ENCODE assay signal across 21 cellular contexts in genomic region chr1:165312591-165312990, GRCh38. TPM values are rescaled to one million over a fixed set of nuclear protein-coding genes. Genes with fewer than 3 reads are reported as not detected.
"Had no signal": no experiment of that assay in that cellular context is flagged by ENCODE, and none has a peak within 500 bp of the region (broad histone marks: within the 10 kb centered on the region; RNA-seq: fewer than 3 reads in every experiment).

No MANE protein-coding gene starts in this region.

- H3K27ac ChIP-seq: RWPE1 had no signal

- H3K4me3 Mint-ChIP-seq: T-cell had no signal

- H3K9me2 ChIP-seq: SK-N-SH had no signal

- H3K36me3 Mint-ChIP-seq: T-cell had no signal

- H3K4me2 ChIP-seq: SK-N-SH had no signal

- H3K4me1 Mint-ChIP-seq: T-cell had no signal

- DNase-seq: IMR-90, Karpas-422, KG1, MM.1S, NCI-H1092 treated with DMSO at 0.1 percent for 48 hours, NCI-H1436, NCI-H187, NCI-H2029, NCI-H2081 treated with DMSO at 0.1 percent for 48 hours, NCI-H2227 treated with DMSO at 0.1 percent for 48 hours, NCI-H524, NCI-H526 treated with DMSO at 0.1 percent for 48 hours, NCI-H774, SHP77, SK-N-SH, SW 1271, T-cell had no signal

- H3K9me3 ChIP-seq: SK-N-SH had no signal

- H3K27ac Mint-ChIP-seq: T-cell had no signal

- ATAC-seq: T-cell had no signal

- H3K9me3 Mint-ChIP-seq: T-cell had no signal

RNA-seq across cellular contexts. Expression of gene LMX1A, which starts 43.9 kb away (rescaled TPM):
- total RNA-seq: HT-29, IMR-90, NCI-H460, SK-MEL-5, T-cell had no signal
- polyA plus RNA-seq: IMR-90, SK-N-SH had no signal
